Comparison of ENCODE assay signal across 1 cellular context in the genomic region with DNA sequence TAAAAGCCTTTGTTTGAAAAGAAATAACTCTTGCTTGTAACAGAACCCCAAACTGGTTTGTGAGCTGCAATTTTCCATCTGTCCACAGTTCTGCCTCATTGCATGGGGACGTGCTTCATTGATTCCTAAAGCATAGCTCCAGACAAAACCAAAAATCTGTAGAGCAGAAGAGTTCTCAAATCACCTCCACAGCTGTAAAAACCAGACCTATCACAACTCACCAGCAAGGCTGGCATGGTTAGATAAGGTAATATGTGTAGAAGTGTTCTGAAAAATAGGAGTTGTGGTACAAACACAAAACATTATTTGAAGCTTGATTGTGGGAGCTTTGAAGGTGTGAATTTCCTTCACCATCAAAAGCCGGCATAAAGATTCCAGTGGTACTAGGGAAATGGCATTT.
TF ChIP-seq lines count a peak whose summit lies in the region.

No MANE protein-coding gene starts in this region.

TF ChIP-seq in K562, 482 proteins besides CTCF, POLR2A, EP300 and RAD21 (continued from another document):
- TF ChIP-seq, protein P1, sequence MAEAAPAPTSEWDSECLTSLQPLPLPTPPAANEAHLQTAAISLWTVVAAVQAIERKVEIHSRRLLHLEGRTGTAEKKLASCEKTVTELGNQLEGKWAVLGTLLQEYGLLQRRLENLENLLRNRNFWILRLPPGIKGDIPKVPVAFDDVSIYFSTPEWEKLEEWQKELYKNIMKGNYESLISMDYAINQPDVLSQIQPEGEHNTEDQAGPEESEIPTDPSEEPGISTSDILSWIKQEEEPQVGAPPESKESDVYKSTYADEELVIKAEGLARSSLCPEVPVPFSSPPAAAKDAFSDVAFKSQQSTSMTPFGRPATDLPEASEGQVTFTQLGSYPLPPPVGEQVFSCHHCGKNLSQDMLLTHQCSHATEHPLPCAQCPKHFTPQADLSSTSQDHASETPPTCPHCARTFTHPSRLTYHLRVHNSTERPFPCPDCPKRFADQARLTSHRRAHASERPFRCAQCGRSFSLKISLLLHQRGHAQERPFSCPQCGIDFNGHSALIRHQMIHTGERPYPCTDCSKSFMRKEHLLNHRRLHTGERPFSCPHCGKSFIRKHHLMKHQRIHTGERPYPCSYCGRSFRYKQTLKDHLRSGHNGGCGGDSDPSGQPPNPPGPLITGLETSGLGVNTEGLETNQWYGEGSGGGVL (CRISPR knock-in tag; IDR thresholded peaks at IDR 0.05), result no peak
- no peak for TF ChIP-seq XRCC3 (IDR thresholded peaks at IDR 0.05)
- TF ChIP-seq, protein P2, sequence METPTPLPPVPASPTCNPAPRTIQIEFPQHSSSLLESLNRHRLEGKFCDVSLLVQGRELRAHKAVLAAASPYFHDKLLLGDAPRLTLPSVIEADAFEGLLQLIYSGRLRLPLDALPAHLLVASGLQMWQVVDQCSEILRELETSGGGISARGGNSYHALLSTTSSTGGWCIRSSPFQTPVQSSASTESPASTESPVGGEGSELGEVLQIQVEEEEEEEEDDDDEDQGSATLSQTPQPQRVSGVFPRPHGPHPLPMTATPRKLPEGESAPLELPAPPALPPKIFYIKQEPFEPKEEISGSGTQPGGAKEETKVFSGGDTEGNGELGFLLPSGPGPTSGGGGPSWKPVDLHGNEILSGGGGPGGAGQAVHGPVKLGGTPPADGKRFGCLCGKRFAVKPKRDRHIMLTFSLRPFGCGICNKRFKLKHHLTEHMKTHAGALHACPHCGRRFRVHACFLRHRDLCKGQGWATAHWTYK (CRISPR knock-in tag; IDR thresholded peaks at IDR 0.05), result no peak
- TF ChIP-seq ZNF24 (IDR thresholded peaks at IDR 0.05), result no peak
- TF ChIP-seq, protein P3, sequence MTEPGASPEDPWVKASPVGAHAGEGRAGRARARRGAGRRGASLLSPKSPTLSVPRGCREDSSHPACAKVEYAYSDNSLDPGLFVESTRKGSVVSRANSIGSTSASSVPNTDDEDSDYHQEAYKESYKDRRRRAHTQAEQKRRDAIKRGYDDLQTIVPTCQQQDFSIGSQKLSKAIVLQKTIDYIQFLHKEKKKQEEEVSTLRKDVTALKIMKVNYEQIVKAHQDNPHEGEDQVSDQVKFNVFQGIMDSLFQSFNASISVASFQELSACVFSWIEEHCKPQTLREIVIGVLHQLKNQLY (CRISPR knock-in tag; conservative IDR thresholded peaks at IDR 0.05), result no peak
- TF ChIP-seq, protein P4, sequence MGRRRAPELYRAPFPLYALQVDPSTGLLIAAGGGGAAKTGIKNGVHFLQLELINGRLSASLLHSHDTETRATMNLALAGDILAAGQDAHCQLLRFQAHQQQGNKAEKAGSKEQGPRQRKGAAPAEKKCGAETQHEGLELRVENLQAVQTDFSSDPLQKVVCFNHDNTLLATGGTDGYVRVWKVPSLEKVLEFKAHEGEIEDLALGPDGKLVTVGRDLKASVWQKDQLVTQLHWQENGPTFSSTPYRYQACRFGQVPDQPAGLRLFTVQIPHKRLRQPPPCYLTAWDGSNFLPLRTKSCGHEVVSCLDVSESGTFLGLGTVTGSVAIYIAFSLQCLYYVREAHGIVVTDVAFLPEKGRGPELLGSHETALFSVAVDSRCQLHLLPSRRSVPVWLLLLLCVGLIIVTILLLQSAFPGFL (CRISPR knock-in tag; IDR thresholded peaks at IDR 0.05), result no peak
- TF ChIP-seq RBM34 (IDR thresholded peaks at IDR 0.05; ENCODE audit: borderline replicate concordance, insufficient read depth, low read length), result no peak
- no peak for TF ChIP-seq BRD9 (IDR thresholded peaks at IDR 0.05; ENCODE audit: low read depth, partially characterized antibody)
- TF ChIP-seq TBP (optimal IDR thresholded peaks at IDR 0.05; ENCODE audit: low read depth, low read length), result no peak
- no peak for TF ChIP-seq TBL1XR1 (IDR thresholded peaks at IDR 0.05; ENCODE audit: low read length in 2 of 2)
- no peak for TF ChIP-seq TGIF2 (CRISPR knock-in tag; IDR thresholded peaks at IDR 0.05)
- TF ChIP-seq SRSF7 (optimal IDR thresholded peaks at IDR 0.05; ENCODE audit: low read depth, low read length), result no peak
- peak; percentile 84 for TF ChIP-seq TAL1 (IDR thresholded peaks at IDR 0.05)
- no peak for TF ChIP-seq GTF2F1 (IDR thresholded peaks at IDR 0.05; ENCODE audit: low read depth, low read length)
- 0 out of 2 replicates have a peak, but pooled peaks have one; percentile 34 for TF ChIP-seq SOX6 (IDR thresholded peaks at IDR 0.05)
- no peak for TF ChIP-seq PCBP2 (IDR thresholded peaks at IDR 0.05; ENCODE audit: low read depth, low read length, poor library complexity, severe bottlenecking)
- TF ChIP-seq KLF16 (IDR thresholded peaks at IDR 0.05), result peak; percentile 39; the same call in 1 of the 2 replicates
- TF ChIP-seq, protein P5, sequence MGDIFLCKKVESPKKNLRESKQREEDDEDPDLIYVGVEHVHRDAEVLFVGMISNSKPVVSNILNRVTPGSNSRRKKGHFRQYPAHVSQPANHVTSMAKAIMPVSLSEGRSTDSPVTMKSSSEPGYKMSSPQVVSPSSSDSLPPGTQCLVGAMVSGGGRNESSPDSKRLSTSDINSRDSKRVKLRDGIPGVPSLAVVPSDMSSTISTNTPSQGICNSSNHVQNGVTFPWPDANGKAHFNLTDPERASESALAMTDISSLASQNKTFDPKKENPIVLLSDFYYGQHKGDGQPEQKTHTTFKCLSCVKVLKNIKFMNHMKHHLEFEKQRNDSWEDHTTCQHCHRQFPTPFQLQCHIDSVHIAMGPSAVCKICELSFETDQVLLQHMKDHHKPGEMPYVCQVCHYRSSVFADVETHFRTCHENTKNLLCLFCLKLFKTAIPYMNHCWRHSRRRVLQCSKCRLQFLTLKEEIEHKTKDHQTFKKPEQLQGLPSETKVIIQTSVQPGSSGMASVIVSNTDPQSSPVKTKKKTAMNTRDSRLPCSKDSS (IDR thresholded peaks at IDR 0.05; ENCODE audit: low read depth, partially characterized antibody), result no peak
- TF ChIP-seq THRAP3 (IDR thresholded peaks at IDR 0.05; ENCODE audit: borderline replicate concordance), result no peak
- no peak for TF ChIP-seq FOXK2 (conservative IDR thresholded peaks at IDR 0.05 in 1 of 2, IDR thresholded peaks at IDR 0.05 in 1 of 2; ENCODE audit: low read depth in 2 of 2)
- TF ChIP-seq SIN3A (IDR thresholded peaks at IDR 0.05; ENCODE audit: borderline replicate concordance in 2 of 2, control insufficient read depth in 1 of 2, low read depth in 2 of 2, low read length in 2 of 2), result no peak
- peak; percentile 86 for TF ChIP-seq CBFA2T3 (IDR thresholded peaks at IDR 0.05)
- peak; percentile 88 to 89 for TF ChIP-seq KDM1A (IDR thresholded peaks at IDR 0.05)
- TF ChIP-seq DPF2 (IDR thresholded peaks at IDR 0.05), result no peak
- no peak for TF ChIP-seq RBM17 (IDR thresholded peaks at IDR 0.05; ENCODE audit: borderline replicate concordance, low read depth, low read length)
- peak; percentile 54 for TF ChIP-seq STAT5A (IDR thresholded peaks at IDR 0.05; ENCODE audit: borderline replicate concordance, low read length)
- no peak for TF ChIP-seq POLR2AphosphoS2 (IDR thresholded peaks at IDR 0.05; ENCODE audit: low read length)
- TF ChIP-seq, protein P6, sequence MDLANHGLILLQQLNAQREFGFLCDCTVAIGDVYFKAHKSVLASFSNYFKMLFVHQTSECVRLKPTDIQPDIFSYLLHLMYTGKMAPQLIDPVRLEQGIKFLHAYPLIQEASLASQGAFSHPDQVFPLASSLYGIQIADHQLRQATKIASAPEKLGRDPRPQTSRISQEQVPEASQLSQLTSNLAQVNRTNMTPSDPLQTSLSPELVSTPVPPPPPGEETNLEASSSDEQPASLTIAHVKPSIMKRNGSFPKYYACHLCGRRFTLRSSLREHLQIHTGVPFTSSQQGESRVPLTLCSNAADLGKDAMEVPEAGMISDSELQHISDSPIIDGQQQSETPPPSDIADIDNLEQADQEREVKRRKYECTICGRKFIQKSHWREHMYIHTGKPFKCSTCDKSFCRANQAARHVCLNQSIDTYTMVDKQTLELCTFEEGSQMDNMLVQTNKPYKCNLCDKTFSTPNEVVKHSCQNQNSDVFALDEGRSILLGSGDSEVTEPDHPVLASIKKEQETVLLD (IDR thresholded peaks at IDR 0.05), result no peak
- TF ChIP-seq WHSC1 (IDR thresholded peaks at IDR 0.05; ENCODE audit: low read length), result no peak
- TF ChIP-seq CCNT2 (IDR thresholded peaks at IDR 0.05; ENCODE audit: borderline replicate concordance, extremely low read depth, insufficient read length, low read depth, low read length), result peak; percentile 29
- TF ChIP-seq MTA2 (IDR thresholded peaks at IDR 0.05; ENCODE audit: low read depth), result peak; percentile 50; the same call in 1 of the 2 replicates
- TF ChIP-seq HCFC1 (IDR thresholded peaks at IDR 0.05; ENCODE audit: low read depth, low read length), result no peak
